Comparison of ENCODE assay signal across 31 cellular contexts in the genomic region with DNA sequence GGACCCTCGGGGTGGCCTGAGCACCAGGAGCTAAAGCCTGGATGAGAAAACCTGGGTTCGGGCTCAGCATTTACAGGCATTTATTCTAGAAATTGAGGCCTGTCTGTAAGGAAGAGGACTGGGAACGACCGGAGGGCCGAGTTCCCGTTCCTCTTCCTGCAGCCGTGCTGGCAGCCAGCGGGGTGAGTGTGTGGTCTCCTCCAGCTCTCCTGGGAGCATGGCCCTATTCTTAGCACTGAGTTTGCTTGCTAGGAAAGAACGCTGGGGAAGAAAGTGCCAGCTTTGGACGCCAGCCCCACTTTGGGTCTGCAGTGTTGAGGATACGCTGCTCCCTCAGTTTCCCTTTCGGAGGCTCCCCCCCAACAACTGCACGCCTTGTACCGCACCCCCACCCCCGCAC. TPM values are rescaled to one million over a fixed set of nuclear protein-coding genes. Genes with fewer than 3 reads are reported as not detected.
"Had no signal": no experiment of that assay in that cellular context is flagged by ENCODE, and none has a peak within 500 bp of the region (broad histone marks: within the 10 kb centered on the region; RNA-seq: fewer than 3 reads in every experiment).

No MANE protein-coding gene starts in this region.

- H3K9me3 Mint-ChIP-seq: activated CD4-positive, alpha-beta memory T cell treated with anti-CD3 and anti-CD28 coated beads, Interleukin-2, amount 10 ng/mL, durations not matched to agents 7 days and 5 days; activated CD4-positive, alpha-beta T cell treated with anti-CD3 and anti-CD28 coated beads, Interleukin-2, amount 10 ng/mL, durations not matched to agents 7 days and 5 days; activated naive CD4-positive, alpha-beta T cell treated with anti-CD3 and anti-CD28 coated beads, Interleukin-2, amount 10 ng/mL, durations not matched to agents 7 days and 5 days; activated naive CD8-positive, alpha-beta T cell treated with anti-CD3 and anti-CD28 coated beads, Interleukin-2, amount 10 ng/mL, durations not matched to agents 7 days and 5 days; activated T-cell treated with anti-CD3 and anti-CD28 coated beads, Interleukin-2, amount 50 U/mL, for 24 hours; naive thymus-derived CD8-positive, alpha-beta T cell; neural crest cell; T-helper 1 cell treated with Interleukin-12 subunit alpha and Interleukin-12 subunit beta and Interleukin-4 antibody, amounts not matched to agents 30 μg/mL and 1 μg/mL, for 36 hours; type B pancreatic cell had no signal

- H3K4me3 ChIP-seq: breast epithelium, colonic mucosa, gastroesophageal sphincter, lower lobe of right lung, right lobe of liver, uterus had no signal

- H3K9me3 ChIP-seq: breast epithelium, colonic mucosa, gastroesophageal sphincter, lower lobe of right lung, right lobe of liver, uterus had no signal

- H3K27ac ChIP-seq: breast epithelium, colonic mucosa, gastroesophageal sphincter, lower lobe of right lung, right lobe of liver, uterus had no signal

- FAIRE-seq: small intestine had no signal

- H3K27me3 ChIP-seq: breast epithelium, colonic mucosa, right lobe of liver, uterus had no signal

- H3K4me1 Mint-ChIP-seq: activated CD4-positive, alpha-beta memory T cell treated with anti-CD3 and anti-CD28 coated beads, Interleukin-2, amount 10 ng/mL, durations not matched to agents 7 days and 5 days; activated CD4-positive, alpha-beta T cell treated with anti-CD3 and anti-CD28 coated beads, Interleukin-2, amount 10 ng/mL, durations not matched to agents 7 days and 5 days; activated naive CD4-positive, alpha-beta T cell treated with anti-CD3 and anti-CD28 coated beads, Interleukin-2, amount 10 ng/mL, durations not matched to agents 7 days and 5 days; activated naive CD8-positive, alpha-beta T cell treated with anti-CD3 and anti-CD28 coated beads, Interleukin-2, amount 10 ng/mL, durations not matched to agents 7 days and 5 days had no signal

- H3K36me3 Mint-ChIP-seq: activated naive CD4-positive, alpha-beta T cell treated with anti-CD3 and anti-CD28 coated beads, Interleukin-2, amount 10 ng/mL, durations not matched to agents 7 days and 5 days; activated naive CD8-positive, alpha-beta T cell treated with anti-CD3 and anti-CD28 coated beads, Interleukin-2, amount 10 ng/mL, durations not matched to agents 7 days and 5 days; naive thymus-derived CD8-positive, alpha-beta T cell; type B pancreatic cell had no signal

- DNase-seq: activated CD4-positive, alpha-beta memory T cell treated with anti-CD3 and anti-CD28 coated beads, Interleukin-2, amount 10 ng/mL, durations not matched to agents 7 days and 5 days; activated CD4-positive, alpha-beta T cell treated with anti-CD3 and anti-CD28 coated beads for 1 hour; activated CD4-positive, alpha-beta T cell treated with anti-CD3 and anti-CD28 coated beads, Interleukin-2, amount 10 ng/mL, durations not matched to agents 7 days and 5 days; activated CD8-positive, alpha-beta memory T cell treated with anti-CD3 and anti-CD28 coated beads, Interleukin-2, amount 50 U/mL, for 48 hours; activated gamma-delta T cell; activated naive CD4-positive, alpha-beta T cell treated with anti-CD3 and anti-CD28 coated beads, Interleukin-2, amount 10 ng/mL, durations not matched to agents 7 days and 5 days; activated naive CD8-positive, alpha-beta T cell treated with anti-CD3 and anti-CD28 coated beads, Interleukin-2, amount 10 ng/mL, durations not matched to agents 7 days and 5 days; activated T-cell treated with anti-CD3 and anti-CD28 coated beads, Interleukin-2, amount 50 U/mL, for 24 hours; amniotic stem cell; colonic mucosa; effector memory CD4-positive, alpha-beta T cell; erythroblast; head of caudate nucleus; kidney glomerular epithelial cell; lower lobe of right lung; mesenchymal stem cell; naive thymus-derived CD8-positive, alpha-beta T cell; occipital lobe; right lobe of liver; small intestine; stimulated activated CD4-positive, alpha-beta T cell treated with anti-CD3 and anti-CD28 coated beads, Interleukin-4, amount 100 ng/mL, for 4 hours; stimulated activated CD8-positive, alpha-beta memory T cell treated with anti-CD3 and anti-CD28 coated beads, Interleukin-4, amount 100 ng/mL, for 48 hours; stimulated activated naive CD4-positive, alpha-beta T cell treated with Interleukin-2 at 50 U/mL for 16 hours; T-helper 9 cell; uterus had no signal

- H3K4me3 Mint-ChIP-seq: activated CD4-positive, alpha-beta memory T cell treated with anti-CD3 and anti-CD28 coated beads, Interleukin-2, amount 10 ng/mL, durations not matched to agents 7 days and 5 days; activated CD4-positive, alpha-beta T cell treated with anti-CD3 and anti-CD28 coated beads, Interleukin-2, amount 10 ng/mL, durations not matched to agents 7 days and 5 days; activated naive CD4-positive, alpha-beta T cell treated with anti-CD3 and anti-CD28 coated beads, Interleukin-2, amount 10 ng/mL, durations not matched to agents 7 days and 5 days; activated naive CD8-positive, alpha-beta T cell treated with anti-CD3 and anti-CD28 coated beads, Interleukin-2, amount 10 ng/mL, durations not matched to agents 7 days and 5 days; activated T-cell treated with anti-CD3 and anti-CD28 coated beads, Interleukin-2, amount 50 U/mL, for 24 hours; naive thymus-derived CD8-positive, alpha-beta T cell; neural crest cell; T-helper 1 cell treated with Interleukin-12 subunit alpha and Interleukin-12 subunit beta and Interleukin-4 antibody, amounts not matched to agents 30 μg/mL and 1 μg/mL, for 36 hours; type B pancreatic cell had no signal

- H3K36me3 ChIP-seq: breast epithelium, colonic mucosa, gastroesophageal sphincter, lower lobe of right lung, right lobe of liver, uterus had no signal

- H3K4me1 ChIP-seq: breast epithelium, colonic mucosa, gastroesophageal sphincter, lower lobe of right lung, right lobe of liver, uterus had no signal

- H3K27ac Mint-ChIP-seq: activated CD4-positive, alpha-beta memory T cell treated with anti-CD3 and anti-CD28 coated beads, Interleukin-2, amount 10 ng/mL, durations not matched to agents 7 days and 5 days; activated CD4-positive, alpha-beta T cell treated with anti-CD3 and anti-CD28 coated beads, Interleukin-2, amount 10 ng/mL, durations not matched to agents 7 days and 5 days; activated naive CD4-positive, alpha-beta T cell treated with anti-CD3 and anti-CD28 coated beads, Interleukin-2, amount 10 ng/mL, durations not matched to agents 7 days and 5 days; activated naive CD8-positive, alpha-beta T cell treated with anti-CD3 and anti-CD28 coated beads, Interleukin-2, amount 10 ng/mL, durations not matched to agents 7 days and 5 days; activated T-cell treated with anti-CD3 and anti-CD28 coated beads, Interleukin-2, amount 50 U/mL, for 24 hours; naive thymus-derived CD8-positive, alpha-beta T cell; T-helper 1 cell treated with Interleukin-12 subunit alpha and Interleukin-12 subunit beta and Interleukin-4 antibody, amounts not matched to agents 30 μg/mL and 1 μg/mL, for 36 hours; type B pancreatic cell had no signal

- ATAC-seq: gastroesophageal sphincter; left lobe of liver; lower lobe of right lung; naive thymus-derived CD8-positive, alpha-beta T cell; right lobe of liver had no signal

RNA-seq across cellular contexts. Expression of gene MGAT5B, which starts 49.6 kb away (rescaled TPM):
- total RNA-seq: left lobe of liver had no signal
- polyA plus RNA-seq: naive thymus-derived CD8-positive, alpha-beta T cell had no signal
